ENCODE assay signal across 24 cellular contexts in genomic region chr12:3140284-3140683, GRCh38.
"Had no signal": no experiment of that assay in that cellular context is flagged by ENCODE, and none has a peak within 500 bp of the region (broad histone marks: within the 10 kb centered on the region; RNA-seq: fewer than 3 reads in every experiment).

No MANE protein-coding gene starts in this region.

- H3K9me3 Mint-ChIP-seq: activated T-cell treated with anti-CD3 and anti-CD28 coated beads, Interleukin-2, amount 50 U/mL, for 4 hours; activated T-helper 2 cell treated with anti-CD3 and anti-CD28 coated beads, Interferon-gamma antibody, Interleukin-2, Interleukin-4, amounts not matched to agents 10 μg/mL and 5 μg/mL and 100 μg/mL, durations not matched to agents 14 hours and 24 hours and 36 hours; central memory CD8-positive, alpha-beta T cell; stimulated activated naive CD8-positive, alpha-beta T cell treated with anti-CD3 and anti-CD28 coated beads, Interleukin-15, Interleukin-2, amounts not matched to agents 100 ng/mL and 50 ng/mL, for 24 hours had no signal

- H3K36me3 Mint-ChIP-seq: activated naive CD8-positive, alpha-beta T cell; naive thymus-derived CD4-positive, alpha-beta T cell had no signal

- H3K9me3 ChIP-seq: adrenal gland, ascending aorta, right lobe of liver, thyroid gland, upper lobe of right lung had no signal

- H3K9ac ChIP-seq: parathyroid adenoma had no signal

- H3K36me3 ChIP-seq: adrenal gland, ascending aorta, brain microvascular endothelial cell, right lobe of liver, thyroid gland, upper lobe of right lung had no signal

- H3K27ac ChIP-seq: adrenal gland, ascending aorta, brain microvascular endothelial cell, coronary artery, parathyroid adenoma, right lobe of liver, skin epidermis, thyroid gland, upper lobe of right lung had no signal

- H3K4me3 Mint-ChIP-seq: activated naive CD8-positive, alpha-beta T cell; activated T-cell treated with anti-CD3 and anti-CD28 coated beads, Interleukin-2, amount 50 U/mL, for 4 hours; central memory CD8-positive, alpha-beta T cell; naive thymus-derived CD4-positive, alpha-beta T cell; stimulated activated naive CD8-positive, alpha-beta T cell treated with anti-CD3 and anti-CD28 coated beads, Interleukin-15, Interleukin-2, amounts not matched to agents 100 ng/mL and 50 ng/mL, for 24 hours; T-helper 17 cell had no signal

- FAIRE-seq: kidney had no signal

- H3K4me3 ChIP-seq: adrenal gland, ascending aorta, coronary artery, right lobe of liver, skin epidermis, thyroid gland, upper lobe of right lung had no signal

- DNase-seq: activated CD8-positive, alpha-beta memory T cell treated with anti-CD3 and anti-CD28 coated beads for 24 hours; activated CD8-positive, alpha-beta memory T cell treated with anti-CD3 and anti-CD28 coated beads, Interleukin-2, amount 50 U/mL, for 4 hours; activated naive CD4-positive, alpha-beta T cell; activated T-cell treated with anti-CD3 and anti-CD28 coated beads, Interleukin-2, amount 50 U/mL, for 4 hours; adrenal gland; brain microvascular endothelial cell; erythroblast; foreskin fibroblast; kidney; naive thymus-derived CD4-positive, alpha-beta T cell; right lobe of liver; stimulated activated CD4-positive, alpha-beta T cell treated with anti-CD3 and anti-CD28 coated beads, Interleukin-1b, Interleukin-23, amount 100 ng/mL, for 48 hours; SW 1271; T-helper 17 cell; thyroid gland; upper lobe of right lung had no signal

- H3K27me3 ChIP-seq: adrenal gland, ascending aorta, brain microvascular endothelial cell, right lobe of liver, thyroid gland, upper lobe of right lung had no signal

- H2AFZ ChIP-seq: parathyroid adenoma had no signal

- H3K27ac Mint-ChIP-seq: activated naive CD8-positive, alpha-beta T cell; activated T-helper 2 cell treated with anti-CD3 and anti-CD28 coated beads, Interferon-gamma antibody, Interleukin-2, Interleukin-4, amounts not matched to agents 10 μg/mL and 5 μg/mL and 100 μg/mL, durations not matched to agents 14 hours and 24 hours and 36 hours; naive thymus-derived CD4-positive, alpha-beta T cell; stimulated activated naive CD8-positive, alpha-beta T cell treated with anti-CD3 and anti-CD28 coated beads, Interleukin-15, Interleukin-2, amounts not matched to agents 100 ng/mL and 50 ng/mL, for 24 hours; T-helper 17 cell had no signal

- H3K4me1 Mint-ChIP-seq: central memory CD8-positive, alpha-beta T cell; naive thymus-derived CD4-positive, alpha-beta T cell had no signal
